Comparison of ENCODE assay signal across 10 cellular contexts in the genomic region with DNA sequence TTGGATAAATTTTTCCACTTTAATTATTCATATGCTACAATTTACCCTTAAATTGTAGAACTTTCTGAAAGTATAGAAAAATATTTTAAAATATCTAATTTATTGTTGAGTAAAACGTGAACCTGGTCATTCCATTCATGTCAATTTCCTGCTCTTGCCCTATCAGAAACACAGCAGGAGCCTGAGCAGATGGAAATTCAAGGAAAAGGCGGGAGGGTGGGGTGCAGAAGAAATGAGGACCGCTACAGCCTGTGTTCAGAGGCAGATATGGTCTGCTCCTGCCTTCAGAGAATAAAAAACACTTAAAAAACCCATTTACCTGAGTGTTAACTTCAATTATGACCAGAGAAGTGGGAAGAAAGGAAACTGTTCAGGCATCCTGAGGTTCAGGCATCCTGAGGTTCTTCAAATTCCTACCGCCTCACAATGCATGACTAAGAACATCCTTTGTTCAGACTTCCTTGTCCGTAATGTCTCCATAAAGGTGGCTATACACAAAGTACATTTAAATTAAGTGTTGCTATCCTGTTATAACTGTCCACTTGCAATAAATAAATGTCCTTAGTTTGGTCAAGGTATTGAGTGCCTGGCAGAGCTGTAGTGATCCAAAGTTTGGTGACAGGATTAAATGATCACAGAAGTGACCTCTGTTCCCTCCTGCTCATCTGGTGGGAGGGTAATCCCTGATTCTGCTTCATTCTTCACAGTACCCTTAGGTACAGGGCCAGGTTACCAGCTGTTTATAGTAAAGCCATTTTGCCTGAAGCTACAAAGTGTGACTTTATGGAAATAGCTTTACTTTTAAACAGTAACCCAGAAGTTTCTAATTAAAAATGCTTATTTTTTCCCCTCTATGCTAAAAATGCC.
A peak's percentile ranks its signal among the peaks of the same experiment; 100 is the strongest.
DNase-seq lines count a peak whose midpoint lies in the region; ATAC-seq and TF ChIP-seq lines count a peak whose summit lies in the region.
"Had no signal": no experiment of that assay in that cellular context is flagged by ENCODE, and none has a peak within 500 bp of the region (broad histone marks: within the 10 kb centered on the region; RNA-seq: fewer than 3 reads in every experiment).

No MANE protein-coding gene starts in this region.

- peak overlapping the region in 2 of 3 experiments; percentile 59 to 78; a peak in 3 of 7 replicates for H3K27ac Mint-ChIP-seq in H9
- H3K27ac Mint-ChIP-seq in T-helper 2 cell treated with Interferon-gamma antibody and Interleukin-4, amounts not matched to agents 5 μg/mL and 100 μg/mL, for 36 hours: no peak overlapping the region

- H3K4me3 ChIP-seq in HUES64 (ENCODE audit: low read length) (no peak overlapping the region), kidney epithelial cell (ENCODE audit: low read depth, low read length) (no peak overlapping the region), dorsolateral prefrontal cortex (no peak overlapping the region)

- H3K36me3 ChIP-seq in HUES64 (ENCODE audit: insufficient read depth, low read length) (no peaks in the 10 kb centered on the region), kidney epithelial cell (ENCODE audit: control insufficient read depth, insufficient read depth, low read length) (no peaks in the 10 kb centered on the region)

- no peak overlapping the region for H2BK15ac ChIP-seq in H9 (ENCODE audit: low read depth, low read length)

- H3K36me3 Mint-ChIP-seq in H9 (ENCODE audit: insufficient read depth in 1 of 3, low read depth in 3 of 3): peaks cover 0 to 4% (median 4%) of the 10 kb centered on the region in 3 experiments; a peak in 3 of 7 replicates
- peaks cover 17% of the 10 kb centered on the region for H3K36me3 Mint-ChIP-seq in T-helper 2 cell treated with Interferon-gamma antibody and Interleukin-4, amounts not matched to agents 5 μg/mL and 100 μg/mL, for 36 hours (ENCODE audit: low read depth)

- H3K4me1 Mint-ChIP-seq in H9: peaks cover 12 to 17% of the 10 kb centered on the region in 2 experiments; a peak in 3 of 4 replicates
- H3K4me1 Mint-ChIP-seq in T-helper 2 cell treated with Interferon-gamma antibody and Interleukin-4, amounts not matched to agents 5 μg/mL and 100 μg/mL, for 36 hours (ENCODE audit: low read depth): peaks cover 3% of the 10 kb centered on the region

- H3K4me1 ChIP-seq in H9 (ENCODE audit: insufficient read depth, low read length) (peaks cover 2% of the 10 kb centered on the region; the same call in 1 of the 2 replicates), HUES64 (ENCODE audit: insufficient read depth, low read length) (peaks cover 21% of the 10 kb centered on the region)

- H3K14ac ChIP-seq in H9 (ENCODE audit: insufficient read depth, low read length): no peak overlapping the region

- no peaks in the 10 kb centered on the region for H4K20me1 ChIP-seq in H9 (ENCODE audit: control insufficient read depth, insufficient read depth, insufficient read length)

- H2BK20ac ChIP-seq in H9 (ENCODE audit: low read depth, low read length, poor library complexity, severe bottlenecking): no peak overlapping the region

- H3K18ac ChIP-seq in H9 (ENCODE audit: insufficient read length, low read depth, low read length): peak overlapping the region; percentile 34

- DNase-seq in H9 (peak; percentile 38), kidney epithelial cell (ENCODE audit: low read depth) (peak; percentile 25), dorsolateral prefrontal cortex (no peak)
- no peak for DNase-seq in effector CD8-positive, alpha-beta T cell (lab: John Stamatoyannopoulos, UW)
- no peak for DNase-seq in T-helper 2 cell treated with Interferon-gamma antibody and Interleukin-4, amounts not matched to agents 5 μg/mL and 100 μg/mL, for 36 hours (ENCODE audit: low spot score)
- DNase-seq: activated CD8-positive, alpha-beta memory T cell treated with anti-CD3 and anti-CD28 coated beads, Interleukin-2, amount 50 U/mL, for 48 hours; posterior cingulate gyrus had no signal

- H3K56ac ChIP-seq in H9 (ENCODE audit: insufficient read length, low read depth, low read length): no peak overlapping the region

- H3K4me2 ChIP-seq in H9 (ENCODE audit: insufficient read depth, insufficient read length, low read length): no peak overlapping the region

- no peak overlapping the region for H4K91ac ChIP-seq in H9 (ENCODE audit: insufficient read length, low read depth, low read length)

- no peaks in the 10 kb centered on the region for H3K79me2 ChIP-seq in H9 (ENCODE audit: insufficient read depth, low read length)

- H2AK5ac ChIP-seq in H9 (ENCODE audit: insufficient read length, low read length): no peak overlapping the region

- no peaks in the 10 kb centered on the region for H3K23me2 ChIP-seq in H9 (ENCODE audit: insufficient read length, low read depth, low read length, poor library complexity, severe bottlenecking)

- no peak overlapping the region for H2BK120ac ChIP-seq in H9 (ENCODE audit: low read depth, low read length, poor library complexity, severe bottlenecking)

- WGBS in H9 (ENCODE audit: extremely low coverage, insufficient read length, low lambda C conversion rate): no CpG with 5 or more reads among the region's 5 CpGs
- WGBS in HUES64: 62% methylated on average over 4 of the region's 5 CpGs

- H3K27ac ChIP-seq in H9 (ENCODE audit: insufficient read length, low read depth, low read length) (peak overlapping the region; percentile 13), HUES64 (ENCODE audit: low read depth, low read length) (peak overlapping the region; percentile 51), dorsolateral prefrontal cortex (no peak overlapping the region)

- no peaks in the 10 kb centered on the region for H3K79me1 ChIP-seq in H9 (ENCODE audit: insufficient read depth, low read depth, low read length, poor library complexity, severe bottlenecking)

- H3K9me3 Mint-ChIP-seq in H9: peaks cover 3 to 4% of the 10 kb centered on the region in 2 experiments; a peak in 4 of 5 replicates
- H3K9me3 Mint-ChIP-seq in T-helper 2 cell treated with Interferon-gamma antibody and Interleukin-4, amounts not matched to agents 5 μg/mL and 100 μg/mL, for 36 hours: peaks cover 5% of the 10 kb centered on the region

- peaks cover 5% of the 10 kb centered on the region for H3K9me3 ChIP-seq in H9 (ENCODE audit: control insufficient read depth, low read depth, low read length)
- 0 out of 2 replicates have a peak, but pooled peaks cover 5% of the 10 kb centered on the region for H3K9me3 ChIP-seq in HUES64 (ENCODE audit: insufficient read depth, low read depth, low read length)

- H3K27me3 ChIP-seq in H9 (ENCODE audit: insufficient read depth, low read length): no peaks in the 10 kb centered on the region
- no peaks in the 10 kb centered on the region for H3K27me3 ChIP-seq in HUES64 (ENCODE audit: insufficient read depth, low read length)
- H3K27me3 ChIP-seq in kidney epithelial cell (ENCODE audit: control insufficient read depth, insufficient read depth, low read length): no peaks in the 10 kb centered on the region
- H3K27me3 ChIP-seq in dorsolateral prefrontal cortex: no peaks in the 10 kb centered on the region

- no peak overlapping the region for H2BK12ac ChIP-seq in H9 (ENCODE audit: insufficient read length, low read depth, low read length)

- H3K4ac ChIP-seq in H9 (ENCODE audit: low read depth, low read length): no peak overlapping the region

- ATAC-seq in GM18858 (IDR thresholded peaks at IDR 0.05; ENCODE audit: unreplicated experiment) (peak; percentile 18), esophagus mucosa (no peak)

- TF ChIP-seq CTCF in H9 (conservative IDR thresholded peaks at IDR 0.05) (no peak), kidney epithelial cell (IDR thresholded peaks at IDR 0.05; ENCODE audit: insufficient read depth, low read length, poor library complexity, severe bottlenecking) (no peak), dorsolateral prefrontal cortex (IDR thresholded peaks at IDR 0.05 in 54 of 56, conservative IDR thresholded peaks at IDR 0.05 in 2 of 56; ENCODE audit: low read depth in 1 of 56, partially characterized antibody in 56 of 56) (no peak)

- no peaks in the 10 kb centered on the region for H3K27me3 Mint-ChIP-seq in H9 (ENCODE audit: low read depth)
- H3K27me3 Mint-ChIP-seq in T-helper 2 cell treated with Interferon-gamma antibody and Interleukin-4, amounts not matched to agents 5 μg/mL and 100 μg/mL, for 36 hours (ENCODE audit: low read depth): no peaks in the 10 kb centered on the region

- no peak overlapping the region for H2BK5ac ChIP-seq in H9 (ENCODE audit: insufficient read length, low read length)

- H4K5ac ChIP-seq in H9 (ENCODE audit: insufficient read length, low read depth, low read length): no peak overlapping the region

- H3T11ph ChIP-seq in H9 (ENCODE audit: low read length): no peak overlapping the region

- no peak overlapping the region for H3K23ac ChIP-seq in H9 (ENCODE audit: insufficient read length, low read depth, low read length)

- no peak overlapping the region for H3K4me3 Mint-ChIP-seq in H9
- H3K4me3 Mint-ChIP-seq in T-helper 2 cell treated with Interferon-gamma antibody and Interleukin-4, amounts not matched to agents 5 μg/mL and 100 μg/mL, for 36 hours: no peak overlapping the region

- H4K8ac ChIP-seq in H9 (replicated peaks; ENCODE audit: insufficient read length, low read depth, low read length): no peak overlapping the region

- H3K9ac ChIP-seq in H9 (ENCODE audit: extremely low read depth, insufficient read length, low read length) (no peak overlapping the region), HUES64 (ENCODE audit: low read depth, low read length) (peak overlapping the region; percentile 1; the same call in 1 of the 2 replicates)

- intact Hi-C loops in dorsolateral prefrontal cortex (cut with DNase I): no loop called here

- no peak overlapping the region for H2AFZ ChIP-seq in H9 (ENCODE audit: low read length)

Comparison
In these comparisons a context has a peak if more than half of its experiments do, and no peak if none do; other contexts are left out.
1. DNase-seq: peak in H9 (single experiment) and kidney epithelial cell (single experiment); none in effector CD8-positive, alpha-beta T cell (single experiment), dorsolateral prefrontal cortex (0 of 10) and T-helper 2 cell treated with Interferon-gamma antibody and Interleukin-4, amounts not matched to agents 5 μg/mL and 100 μg/mL, for 36 hours (single experiment).
2. H3K27ac ChIP-seq: peak in H9 (single experiment) and HUES64 (single experiment); none in dorsolateral prefrontal cortex (0 of 59).